21 cellular contexts compared by ENCODE assay signal in the genomic region with DNA sequence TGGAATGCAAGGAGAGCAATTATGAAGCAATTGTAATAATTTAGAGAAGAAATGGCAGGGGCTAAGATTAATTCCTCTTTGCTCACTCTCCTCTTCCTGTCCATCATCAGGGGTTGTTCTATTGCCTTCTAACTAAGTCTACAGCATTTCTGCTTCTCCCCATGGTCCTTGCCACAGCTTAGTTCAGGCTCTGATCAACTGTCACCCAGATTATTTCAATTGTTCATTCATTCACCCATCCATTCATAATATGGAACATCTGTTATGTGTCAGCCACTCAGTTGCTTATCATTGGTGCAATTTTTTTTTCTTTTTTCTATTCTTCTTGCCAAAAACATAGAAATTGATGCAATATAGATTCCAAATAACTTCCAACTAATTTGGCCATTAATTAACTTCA.
"Had no signal": no experiment of that assay in that cellular context is flagged by ENCODE, and none has a peak within 500 bp of the region (broad histone marks: within the 10 kb centered on the region; RNA-seq: fewer than 3 reads in every experiment).

No MANE protein-coding gene starts in this region.

- DNase-seq: effector memory CD8-positive, alpha-beta T cell; glutamatergic neuron; kidney; left colon; left ventricle myocardium superior; mesendoderm; naive thymus-derived CD4-positive, alpha-beta T cell; psoas muscle; sigmoid colon; stimulated activated CD4-positive, alpha-beta T cell treated with anti-CD3 and anti-CD28 coated beads, Interleukin-2, amount 100 ng/mL, for 24 hours; stimulated activated CD4-positive, alpha-beta T cell treated with anti-CD3 and anti-CD28 coated beads, Interleukin-4, amount 100 ng/mL, for 4 hours; stimulated activated naive B cell treated with anti-CD40 and anti-IgM and Interleukin-4, amounts not matched to agents 10 μg/mL and 1 μg/mL and 100 μg/mL, for 72 hours; stimulated activated naive CD8-positive, alpha-beta T cell treated with anti-CD3 and anti-CD28 coated beads, Interleukin-15, amount 100 ng/mL, for 72 hours; testis had no signal

- H3K4me1 ChIP-seq: esophagus muscularis mucosa, gastroesophageal sphincter, psoas muscle, sigmoid colon, testis, tibial nerve had no signal

- H3K4me3 ChIP-seq: esophagus muscularis mucosa, gastroesophageal sphincter, lung, psoas muscle, sigmoid colon, skin epidermis, testis, tibial nerve had no signal

- ATAC-seq: effector memory CD8-positive, alpha-beta T cell; gastroesophageal sphincter; left colon; left ventricle myocardium superior; naive thymus-derived CD4-positive, alpha-beta T cell; psoas muscle; stimulated activated naive B cell treated with anti-CD40 and anti-IgM and Interleukin-4, amounts not matched to agents 10 μg/mL and 1 μg/mL and 100 μg/mL, for 72 hours; stimulated activated naive CD8-positive, alpha-beta T cell treated with anti-CD3 and anti-CD28 coated beads, Interleukin-15, amount 100 ng/mL, for 72 hours had no signal

- H3K9me3 ChIP-seq: esophagus muscularis mucosa, gastroesophageal sphincter, neutrophil, psoas muscle, sigmoid colon, testis, tibial nerve had no signal

- H3K36me3 ChIP-seq: esophagus muscularis mucosa, gastroesophageal sphincter, neutrophil, sigmoid colon, tibial nerve had no signal

- H3K27ac ChIP-seq: epithelial cell of prostate, esophagus muscularis mucosa, gastroesophageal sphincter, neutrophil, psoas muscle, sigmoid colon, skin epidermis, testis, tibial nerve had no signal

- H3K27me3 ChIP-seq: esophagus muscularis mucosa, gastroesophageal sphincter, sigmoid colon, testis, tibial nerve had no signal
